In the genomic region with DNA sequence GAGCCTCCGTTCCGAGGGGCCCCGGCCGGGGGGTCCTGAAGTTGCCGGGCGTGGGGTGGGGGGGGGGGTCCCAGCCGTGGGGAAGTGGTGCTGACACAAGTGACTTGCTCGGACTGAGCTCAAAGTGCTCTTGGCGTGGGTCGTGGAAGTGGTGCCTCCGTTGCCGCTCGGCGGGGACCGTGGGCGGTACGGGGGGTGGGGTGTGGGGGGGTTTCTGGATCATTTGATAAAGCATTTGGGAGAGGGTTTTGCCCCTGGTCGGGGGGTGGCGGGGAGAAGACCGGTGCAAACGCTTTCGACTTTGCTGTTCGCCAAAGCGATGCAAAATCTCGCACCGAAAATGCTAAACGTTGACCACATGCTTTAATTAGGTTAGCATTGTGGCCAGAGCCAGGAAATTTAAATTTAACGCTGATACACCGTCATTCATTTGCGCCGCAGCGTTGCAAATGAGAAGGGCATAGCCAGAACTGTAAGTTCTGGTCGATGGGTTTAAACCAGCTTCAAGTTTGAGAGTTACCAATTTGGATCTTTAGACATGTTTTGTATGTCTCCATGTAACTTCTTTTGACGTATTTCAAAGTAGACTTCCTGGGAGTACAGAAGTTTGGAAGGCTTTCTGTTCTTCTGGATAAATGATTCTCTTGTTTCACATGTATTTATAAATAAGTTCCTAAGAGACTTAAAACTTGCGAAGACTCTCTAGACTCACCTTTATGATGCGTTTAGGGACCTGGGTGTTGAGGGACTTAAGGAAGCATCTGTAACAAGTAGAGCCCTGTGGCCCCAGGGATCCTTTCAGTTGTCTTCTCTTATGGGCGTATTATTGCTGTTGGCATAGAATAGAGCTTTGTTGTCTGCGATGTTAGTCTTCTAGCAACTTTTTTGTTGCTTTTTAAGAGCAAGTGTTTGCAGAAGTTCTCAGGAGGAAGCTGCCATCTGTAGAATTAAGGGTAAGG, we compare ENCODE assay signal across 8 cellular contexts. TPM values are rescaled to one million over a fixed set of nuclear protein-coding genes. Genes with fewer than 3 reads are reported as not detected.
DNase-seq lines count a peak whose midpoint lies in the region; ATAC-seq and TF ChIP-seq lines count a peak whose summit lies in the region.

No MANE protein-coding gene starts in this region.

- TF ChIP-seq CTCF in AG04450 (IDR thresholded peaks at IDR 0.05; ENCODE audit: low read depth, low read length): no peak

- no peak for DNase-seq in AG04450 (ENCODE audit: low read depth, low spot score)
- DNase-seq in OCI-M1 (lab: John Stamatoyannopoulos, UW): peak; percentile 79
- DNase-seq in amniotic epithelial cell (ENCODE audit: low read depth): peak; percentile 37
- DNase-seq in stimulated activated CD4-positive, alpha-beta T cell treated with anti-CD3 and anti-CD28 coated beads, Interleukin-1b, Interleukin-23, amount 100 ng/mL, for 24 hours (ENCODE audit: low read depth in 4 of 4, low spot score in 1 of 4): peak in 3 of 4 experiments; percentile 4 to 15 (median 14)
- DNase-seq in NCI-H1436 (lab: John Stamatoyannopoulos, UW): no peak
- no peak for DNase-seq in NCI-H2196 (lab: John Stamatoyannopoulos, UW; ENCODE audit: unreplicated experiment)

- peak; percentile 23 for ATAC-seq in GM18861 (IDR thresholded peaks at IDR 0.05; ENCODE audit: unreplicated experiment)

- peak overlapping the region; percentile 31 for H3K27ac ChIP-seq in AG04450 (ENCODE audit: low read depth, low read length)

- POLR2A ChIA-PET in AG04450 (lab: Yijun Ruan, JAX): no interaction called here

- CTCF ChIA-PET in AG04450 (lab: Charles Lee): interaction anchor here (0.6 to 1.0 kb wide), 6 partner anchors 85 to 643 kb away, joined by 3 to 4 read pairs (median 3); no protein-coding TSS in a partner anchor

- H3K27me3 ChIP-seq in AG04450 (ENCODE audit: control insufficient read depth, insufficient read depth, low read length): peaks cover 24% of the 10 kb centered on the region

- peak overlapping the region; percentile 71 for H3K4me3 ChIP-seq in AG04450 (ENCODE audit: low read depth, low read length)
- H3K4me3 ChIP-seq in iPS-18c (ENCODE audit: insufficient read depth, low read depth, low read length): peak overlapping the region; percentile 49

- no peaks in the 10 kb centered on the region; the same call in 1 of the 2 replicates for H3K9me3 ChIP-seq in AG04450 (ENCODE audit: control insufficient read depth, insufficient read depth, low read length)
- no peaks in the 10 kb centered on the region for H3K9me3 ChIP-seq in iPS-18c (ENCODE audit: control insufficient read depth, insufficient read depth, low read length)

RNA-seq across cellular contexts. Expression of gene CDYL, which starts 1.0 kb away (rescaled TPM):
- 21.8 and 26.6 TPM in 2 replicates for polyA plus RNA-seq in AG04450 (2011; rRNA removed)
- 73.7 and 77.5 TPM in 2 replicates for polyA minus RNA-seq in AG04450 (2011; rRNA and poly(A)+ RNA removed)

Comparison
In these comparisons a context has a peak if more than half of its experiments do, and no peak if none do; other contexts are left out.
1. DNase-seq: peak in OCI-M1 (single experiment), amniotic epithelial cell (single experiment) and stimulated activated CD4-positive, alpha-beta T cell treated with anti-CD3 and anti-CD28 coated beads, Interleukin-1b, Interleukin-23, amount 100 ng/mL, for 24 hours (3 of 4); none in AG04450 (single experiment), NCI-H1436 (single experiment) and NCI-H2196 (single experiment).